ENCODE assay signal across 19 cellular contexts in genomic region chr22:40199852-40200251, GRCh38. TPM values are rescaled to one million over a fixed set of nuclear protein-coding genes. Genes with fewer than 3 reads are reported as not detected.
DNase-seq lines count a peak whose midpoint lies in the region; ATAC-seq and TF ChIP-seq lines count a peak whose summit lies in the region.
"Had no signal": no experiment of that assay in that cellular context is flagged by ENCODE, and none has a peak within 500 bp of the region (broad histone marks: within the 10 kb centered on the region; RNA-seq: fewer than 3 reads in every experiment).

No MANE protein-coding gene starts in this region.

- H3K36me3 ChIP-seq in left ventricle myocardium inferior = no peaks in the 10 kb centered on the region

- H3K27me3 ChIP-seq in left ventricle myocardium inferior (ENCODE audit: low read depth) = no peaks in the 10 kb centered on the region

- no peak for DNase-seq in left ventricle myocardium inferior
- no peak for DNase-seq in left cardiac atrium
- no peak for DNase-seq in naive B cell
- DNase-seq in T-helper 1 cell = no peak
- DNase-seq in T-helper 2 cell treated with Interferon-gamma antibody and Interleukin-4, amounts not matched to agents 5 μg/mL and 100 μg/mL, for 36 hours (ENCODE audit: low spot score) = no peak
- DNase-seq: Caco-2, DMS153, GF-D8, H9, Karpas-422, NCI-H1417 treated with DMSO at 0.1 percent for 48 hours, NCI-H187 treated with DMSO at 0.1 percent for 48 hours, NCI-H2227 treated with DMSO at 0.1 percent for 48 hours, NCI-H510A treated with DMSO at 0.1 percent for 48 hours, NCI-H774, OCI-M1, SHP77 had no signal

- H3K36me3 Mint-ChIP-seq in activated T-helper 17 cell treated with anti-CD3 and anti-CD28 coated beads, Interleukin-2, amount 50 U/mL, for 72 hours (ENCODE audit: low read depth) = peaks cover 13% of the 10 kb centered on the region
- H3K36me3 Mint-ChIP-seq in naive B cell = peaks cover 0 to 6% of the 10 kb centered on the region in 2 donors
- H3K36me3 Mint-ChIP-seq in T-helper 2 cell treated with Interferon-gamma antibody and Interleukin-4, amounts not matched to agents 5 μg/mL and 100 μg/mL, for 36 hours (ENCODE audit: low read depth) = peaks cover 8% of the 10 kb centered on the region

- H3K4me1 ChIP-seq in left ventricle myocardium inferior = peaks cover 90% of the 10 kb centered on the region
- H3K4me1 ChIP-seq: Caco-2 had no signal

- peak overlapping the region; percentile 9 for H3K27ac Mint-ChIP-seq in activated T-helper 17 cell treated with anti-CD3 and anti-CD28 coated beads, Interleukin-2, amount 50 U/mL, for 72 hours
- H3K27ac Mint-ChIP-seq in naive B cell = peak overlapping the region in 4 of 6 donors; percentile 49 to 88 (median 69)
- H3K27ac Mint-ChIP-seq in T-helper 2 cell treated with Interferon-gamma antibody and Interleukin-4, amounts not matched to agents 5 μg/mL and 100 μg/mL, for 36 hours = no peak overlapping the region

- H3K4me3 Mint-ChIP-seq in activated T-helper 17 cell treated with anti-CD3 and anti-CD28 coated beads, Interleukin-2, amount 50 U/mL, for 72 hours = no peak overlapping the region
- no peak overlapping the region for H3K4me3 Mint-ChIP-seq in naive B cell
- no peak overlapping the region for H3K4me3 Mint-ChIP-seq in T-helper 2 cell treated with Interferon-gamma antibody and Interleukin-4, amounts not matched to agents 5 μg/mL and 100 μg/mL, for 36 hours
- H3K4me3 Mint-ChIP-seq: H9 had no signal

- ATAC-seq in left cardiac atrium (no peak), naive B cell (ENCODE audit: low read depth in 2 of 2) (no peak), esophagus mucosa (no peak)
- ATAC-seq in activated T-helper 17 cell treated with anti-CD3 and anti-CD28 coated beads, Interleukin-2, amount 50 U/mL, for 72 hours (replicated peaks) = no peak

- intact Hi-C loops in left ventricle myocardium inferior (cut with micrococcal nuclease) (no loop called here), left cardiac atrium (cut with DNase I) (no loop called here)

- peaks cover 43% of the 10 kb centered on the region for H3K4me1 Mint-ChIP-seq in activated T-helper 17 cell treated with anti-CD3 and anti-CD28 coated beads, Interleukin-2, amount 50 U/mL, for 72 hours
- H3K4me1 Mint-ChIP-seq in naive B cell = peaks cover 43 to 89% (median 63%) of the 10 kb centered on the region in 3 donors
- peaks cover 35% of the 10 kb centered on the region for H3K4me1 Mint-ChIP-seq in T-helper 2 cell treated with Interferon-gamma antibody and Interleukin-4, amounts not matched to agents 5 μg/mL and 100 μg/mL, for 36 hours (ENCODE audit: low read depth)

- no peak for TF ChIP-seq CTCF in left ventricle myocardium inferior (IDR thresholded peaks at IDR 0.05; ENCODE audit: borderline replicate concordance)

- H3K27me3 Mint-ChIP-seq in activated T-helper 17 cell treated with anti-CD3 and anti-CD28 coated beads, Interleukin-2, amount 50 U/mL, for 72 hours = no peaks in the 10 kb centered on the region
- no peaks in the 10 kb centered on the region for H3K27me3 Mint-ChIP-seq in naive B cell
- no peaks in the 10 kb centered on the region for H3K27me3 Mint-ChIP-seq in T-helper 2 cell treated with Interferon-gamma antibody and Interleukin-4, amounts not matched to agents 5 μg/mL and 100 μg/mL, for 36 hours (ENCODE audit: low read depth)

- no peak overlapping the region for H3K4me3 ChIP-seq in left ventricle myocardium inferior

- no peaks in the 10 kb centered on the region for H3K9me3 Mint-ChIP-seq in activated T-helper 17 cell treated with anti-CD3 and anti-CD28 coated beads, Interleukin-2, amount 50 U/mL, for 72 hours
- no peaks in the 10 kb centered on the region for H3K9me3 Mint-ChIP-seq in naive B cell
- H3K9me3 Mint-ChIP-seq in T-helper 2 cell treated with Interferon-gamma antibody and Interleukin-4, amounts not matched to agents 5 μg/mL and 100 μg/mL, for 36 hours = no peaks in the 10 kb centered on the region
- H3K9me3 Mint-ChIP-seq: H9 had no signal

- H3K9me3 ChIP-seq in left ventricle myocardium inferior (replicated peaks) = no peaks in the 10 kb centered on the region
- H3K9me3 ChIP-seq: Caco-2 had no signal

- peak overlapping the region; percentile 43 for H3K27ac ChIP-seq in left ventricle myocardium inferior (replicated peaks)

RNA-seq across cellular contexts. Expression of gene TNRC6B, which starts 22.1 kb away (rescaled TPM):
- 43.8 TPM for total RNA-seq in left ventricle myocardium inferior
- 10 to 100 TPM; 30.6 to 39.8 TPM for total RNA-seq in left cardiac atrium
- 10 to 100 TPM; 45.3 to 59.1 TPM for total RNA-seq in activated T-helper 17 cell treated with anti-CD3 and anti-CD28 coated beads, Interleukin-2, amount 50 U/mL, for 72 hours
- polyA plus RNA-seq in naive B cell (ENCODE audit: low read depth in 6 of 6) = 100 to 1,000 TPM in 4 of 6 donors, 10 to 100 TPM in 2; 37.3 to 171 (median 109) TPM
- total RNA-seq in esophagus mucosa = 19.3 TPM
